13 cellular contexts compared by ENCODE assay signal in genomic region chr20:51610761-51611624, GRCh38.
"Had no signal": no experiment of that assay in that cellular context is flagged by ENCODE, and none has a peak within 500 bp of the region (broad histone marks: within the 10 kb centered on the region; RNA-seq: fewer than 3 reads in every experiment).

No MANE protein-coding gene starts in this region.

- FAIRE-seq: astrocyte, keratinocyte had no signal

- H3K27me3 ChIP-seq: cardiac muscle cell, gastroesophageal sphincter, neural progenitor cell had no signal

- H3K36me3 ChIP-seq: cardiac muscle cell, neural progenitor cell had no signal

- H3K9me3 ChIP-seq: gastroesophageal sphincter had no signal

- ATAC-seq: gastroesophageal sphincter; left ventricle myocardium superior; stimulated activated naive CD8-positive, alpha-beta T cell treated with anti-CD3 and anti-CD28 coated beads, Interleukin-15, Interleukin-2, amounts not matched to agents 100 U/mL and 50 U/mL, for 24 hours; T-cell had no signal

- H3K4me3 ChIP-seq: cardiac muscle cell, coronary artery, gastroesophageal sphincter, neural progenitor cell had no signal

- DNase-seq: effector memory CD4-positive, alpha-beta T cell; left ventricle myocardium superior; stimulated activated CD4-positive, alpha-beta T cell treated with anti-CD3 and anti-CD28 coated beads, Interleukin-2, amount 100 ng/mL, for 48 hours; stimulated activated naive CD8-positive, alpha-beta T cell treated with anti-CD3 and anti-CD28 coated beads, Interleukin-15, Interleukin-2, amounts not matched to agents 100 U/mL and 50 U/mL, for 24 hours; T-cell had no signal

- H3K9ac ChIP-seq: neural progenitor cell, parathyroid adenoma had no signal

- H3K4me2 ChIP-seq: neural progenitor cell had no signal

- H3K4me1 ChIP-seq: neural progenitor cell, parathyroid adenoma had no signal

- H2AFZ ChIP-seq: neural progenitor cell, parathyroid adenoma had no signal

- H3K79me2 ChIP-seq: parathyroid adenoma had no signal

- H3K27ac ChIP-seq: cardiac muscle cell, coronary artery, gastroesophageal sphincter, neural progenitor cell, parathyroid adenoma, VCaP had no signal
